9 cellular contexts compared by ENCODE assay signal in genomic region chr3:134816623-134817022, GRCh38. TPM values are rescaled to one million over a fixed set of nuclear protein-coding genes. Genes with fewer than 3 reads are reported as not detected.
"Had no signal": no experiment of that assay in that cellular context is flagged by ENCODE, and none has a peak within 500 bp of the region (broad histone marks: within the 10 kb centered on the region; RNA-seq: fewer than 3 reads in every experiment).

No MANE protein-coding gene starts in this region.

- H3K9me3 ChIP-seq: HAP-1 had no signal

- ATAC-seq: HCT116, K562 had no signal

- H3K9ac ChIP-seq: GM23248 had no signal

- H3K27ac ChIP-seq: GM23248 had no signal

- H3K4me3 ChIP-seq: GM23248, HAP-1, K562 had no signal

- H2AFZ ChIP-seq: GM23248 had no signal

- H3K36me3 ChIP-seq: HAP-1 had no signal

- DNase-seq: GM23248, GOT3, H7, HFFc6, IMR-90 had no signal

- H3K4me1 ChIP-seq: HAP-1 had no signal

RNA-seq across cellular contexts. Expression of gene EPHB1, which starts 21.6 kb away (rescaled TPM):
- total RNA-seq: HT-29 had no signal
- polyA plus RNA-seq: K562 had no signal
